1 cellular context compared by ENCODE assay signal in the genomic region with DNA sequence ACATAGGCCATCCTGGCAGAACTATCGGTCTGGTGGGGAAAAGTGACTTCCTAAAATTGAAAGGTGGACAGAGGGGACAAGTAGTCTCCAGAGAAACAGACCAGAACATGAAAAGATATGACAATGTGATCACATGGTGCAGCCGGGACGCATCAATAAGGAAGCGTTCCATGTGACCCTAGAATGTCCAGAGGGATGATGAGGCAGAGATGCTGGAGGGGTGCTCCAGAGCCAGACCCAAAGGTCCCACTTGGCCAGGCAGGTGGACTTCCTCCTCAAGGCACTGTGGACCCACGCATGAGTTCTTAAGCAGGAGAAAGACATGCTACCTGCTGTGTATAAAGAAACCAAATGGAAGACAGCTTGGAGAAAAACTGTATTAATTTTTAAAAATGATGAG.
TF ChIP-seq lines count a peak whose summit lies in the region.

No MANE protein-coding gene starts in this region.

TF ChIP-seq in GM23338, 12 proteins besides CTCF, POLR2A, EP300 and RAD21 (continued from another document):
- TF ChIP-seq, protein P1, sequence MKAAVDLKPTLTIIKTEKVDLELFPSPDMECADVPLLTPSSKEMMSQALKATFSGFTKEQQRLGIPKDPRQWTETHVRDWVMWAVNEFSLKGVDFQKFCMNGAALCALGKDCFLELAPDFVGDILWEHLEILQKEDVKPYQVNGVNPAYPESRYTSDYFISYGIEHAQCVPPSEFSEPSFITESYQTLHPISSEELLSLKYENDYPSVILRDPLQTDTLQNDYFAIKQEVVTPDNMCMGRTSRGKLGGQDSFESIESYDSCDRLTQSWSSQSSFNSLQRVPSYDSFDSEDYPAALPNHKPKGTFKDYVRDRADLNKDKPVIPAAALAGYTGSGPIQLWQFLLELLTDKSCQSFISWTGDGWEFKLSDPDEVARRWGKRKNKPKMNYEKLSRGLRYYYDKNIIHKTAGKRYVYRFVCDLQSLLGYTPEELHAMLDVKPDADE (IDR thresholded peaks at IDR 0.05) = no peak
- TF ChIP-seq, protein P2, sequence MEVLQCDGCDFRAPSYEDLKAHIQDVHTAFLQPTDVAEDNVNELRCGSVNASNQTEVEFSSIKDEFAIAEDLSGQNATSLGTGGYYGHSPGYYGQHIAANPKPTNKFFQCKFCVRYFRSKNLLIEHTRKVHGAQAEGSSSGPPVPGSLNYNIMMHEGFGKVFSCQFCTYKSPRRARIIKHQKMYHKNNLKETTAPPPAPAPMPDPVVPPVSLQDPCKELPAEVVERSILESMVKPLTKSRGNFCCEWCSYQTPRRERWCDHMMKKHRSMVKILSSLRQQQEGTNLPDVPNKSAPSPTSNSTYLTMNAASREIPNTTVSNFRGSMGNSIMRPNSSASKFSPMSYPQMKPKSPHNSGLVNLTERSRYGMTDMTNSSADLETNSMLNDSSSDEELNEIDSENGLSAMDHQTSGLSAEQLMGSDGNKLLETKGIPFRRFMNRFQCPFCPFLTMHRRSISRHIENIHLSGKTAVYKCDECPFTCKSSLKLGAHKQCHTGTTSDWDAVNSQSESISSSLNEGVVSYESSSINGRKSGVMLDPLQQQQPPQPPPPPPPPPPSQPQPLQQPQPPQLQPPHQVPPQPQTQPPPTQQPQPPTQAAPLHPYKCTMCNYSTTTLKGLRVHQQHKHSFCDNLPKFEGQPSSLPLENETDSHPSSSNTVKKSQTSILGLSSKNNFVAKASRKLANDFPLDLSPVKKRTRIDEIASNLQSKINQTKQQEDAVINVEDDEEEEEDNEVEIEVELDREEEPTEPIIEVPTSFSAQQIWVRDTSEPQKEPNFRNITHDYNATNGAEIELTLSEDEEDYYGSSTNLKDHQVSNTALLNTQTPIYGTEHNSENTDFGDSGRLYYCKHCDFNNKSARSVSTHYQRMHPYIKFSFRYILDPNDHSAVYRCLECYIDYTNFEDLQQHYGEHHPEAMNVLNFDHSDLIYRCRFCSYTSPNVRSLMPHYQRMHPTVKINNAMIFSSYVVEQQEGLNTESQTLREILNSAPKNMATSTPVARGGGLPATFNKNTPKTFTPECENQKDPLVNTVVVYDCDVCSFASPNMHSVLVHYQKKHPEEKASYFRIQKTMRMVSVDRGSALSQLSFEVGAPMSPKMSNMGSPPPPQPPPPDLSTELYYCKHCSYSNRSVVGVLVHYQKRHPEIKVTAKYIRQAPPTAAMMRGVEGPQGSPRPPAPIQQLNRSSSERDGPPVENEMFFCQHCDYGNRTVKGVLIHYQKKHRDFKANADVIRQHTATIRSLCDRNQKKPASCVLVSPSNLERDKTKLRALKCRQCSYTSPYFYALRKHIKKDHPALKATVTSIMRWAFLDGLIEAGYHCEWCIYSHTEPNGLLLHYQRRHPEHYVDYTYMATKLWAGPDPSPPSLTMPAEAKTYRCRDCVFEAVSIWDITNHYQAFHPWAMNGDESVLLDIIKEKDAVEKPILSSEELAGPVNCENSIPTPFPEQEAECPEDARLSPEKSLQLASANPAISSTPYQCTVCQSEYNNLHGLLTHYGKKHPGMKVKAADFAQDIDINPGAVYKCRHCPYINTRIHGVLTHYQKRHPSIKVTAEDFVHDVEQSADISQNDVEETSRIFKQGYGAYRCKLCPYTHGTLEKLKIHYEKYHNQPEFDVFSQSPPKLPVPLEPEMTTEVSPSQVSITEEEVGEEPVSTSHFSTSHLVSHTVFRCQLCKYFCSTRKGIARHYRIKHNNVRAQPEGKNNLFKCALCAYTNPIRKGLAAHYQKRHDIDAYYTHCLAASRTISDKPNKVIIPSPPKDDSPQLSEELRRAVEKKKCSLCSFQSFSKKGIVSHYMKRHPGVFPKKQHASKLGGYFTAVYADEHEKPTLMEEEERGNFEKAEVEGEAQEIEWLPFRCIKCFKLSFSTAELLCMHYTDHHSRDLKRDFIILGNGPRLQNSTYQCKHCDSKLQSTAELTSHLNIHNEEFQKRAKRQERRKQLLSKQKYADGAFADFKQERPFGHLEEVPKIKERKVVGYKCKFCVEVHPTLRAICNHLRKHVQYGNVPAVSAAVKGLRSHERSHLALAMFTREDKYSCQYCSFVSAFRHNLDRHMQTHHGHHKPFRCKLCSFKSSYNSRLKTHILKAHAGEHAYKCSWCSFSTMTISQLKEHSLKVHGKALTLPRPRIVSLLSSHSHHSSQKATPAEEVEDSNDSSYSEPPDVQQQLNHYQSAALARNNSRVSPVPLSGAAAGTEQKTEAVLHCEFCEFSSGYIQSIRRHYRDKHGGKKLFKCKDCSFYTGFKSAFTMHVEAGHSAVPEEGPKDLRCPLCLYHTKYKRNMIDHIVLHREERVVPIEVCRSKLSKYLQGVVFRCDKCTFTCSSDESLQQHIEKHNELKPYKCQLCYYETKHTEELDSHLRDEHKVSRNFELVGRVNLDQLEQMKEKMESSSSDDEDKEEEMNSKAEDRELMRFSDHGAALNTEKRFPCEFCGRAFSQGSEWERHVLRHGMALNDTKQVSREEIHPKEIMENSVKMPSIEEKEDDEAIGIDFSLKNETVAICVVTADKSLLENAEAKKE (CRISPR knock-in tag; IDR thresholded peaks at IDR 0.05) = no peak
- no peak for TF ChIP-seq EZH2phosphoT487 (IDR thresholded peaks at IDR 0.05; ENCODE audit: unreplicated experiment)
- TF ChIP-seq JUNB (IDR thresholded peaks at IDR 0.05; ENCODE audit: unreplicated experiment) = no peak
- TF ChIP-seq, protein P3, sequence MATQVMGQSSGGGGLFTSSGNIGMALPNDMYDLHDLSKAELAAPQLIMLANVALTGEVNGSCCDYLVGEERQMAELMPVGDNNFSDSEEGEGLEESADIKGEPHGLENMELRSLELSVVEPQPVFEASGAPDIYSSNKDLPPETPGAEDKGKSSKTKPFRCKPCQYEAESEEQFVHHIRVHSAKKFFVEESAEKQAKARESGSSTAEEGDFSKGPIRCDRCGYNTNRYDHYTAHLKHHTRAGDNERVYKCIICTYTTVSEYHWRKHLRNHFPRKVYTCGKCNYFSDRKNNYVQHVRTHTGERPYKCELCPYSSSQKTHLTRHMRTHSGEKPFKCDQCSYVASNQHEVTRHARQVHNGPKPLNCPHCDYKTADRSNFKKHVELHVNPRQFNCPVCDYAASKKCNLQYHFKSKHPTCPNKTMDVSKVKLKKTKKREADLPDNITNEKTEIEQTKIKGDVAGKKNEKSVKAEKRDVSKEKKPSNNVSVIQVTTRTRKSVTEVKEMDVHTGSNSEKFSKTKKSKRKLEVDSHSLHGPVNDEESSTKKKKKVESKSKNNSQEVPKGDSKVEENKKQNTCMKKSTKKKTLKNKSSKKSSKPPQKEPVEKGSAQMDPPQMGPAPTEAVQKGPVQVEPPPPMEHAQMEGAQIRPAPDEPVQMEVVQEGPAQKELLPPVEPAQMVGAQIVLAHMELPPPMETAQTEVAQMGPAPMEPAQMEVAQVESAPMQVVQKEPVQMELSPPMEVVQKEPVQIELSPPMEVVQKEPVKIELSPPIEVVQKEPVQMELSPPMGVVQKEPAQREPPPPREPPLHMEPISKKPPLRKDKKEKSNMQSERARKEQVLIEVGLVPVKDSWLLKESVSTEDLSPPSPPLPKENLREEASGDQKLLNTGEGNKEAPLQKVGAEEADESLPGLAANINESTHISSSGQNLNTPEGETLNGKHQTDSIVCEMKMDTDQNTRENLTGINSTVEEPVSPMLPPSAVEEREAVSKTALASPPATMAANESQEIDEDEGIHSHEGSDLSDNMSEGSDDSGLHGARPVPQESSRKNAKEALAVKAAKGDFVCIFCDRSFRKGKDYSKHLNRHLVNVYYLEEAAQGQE (IDR thresholded peaks at IDR 0.05; ENCODE audit: unreplicated experiment) = no peak
